23 cellular contexts compared by ENCODE assay signal in the genomic region with DNA sequence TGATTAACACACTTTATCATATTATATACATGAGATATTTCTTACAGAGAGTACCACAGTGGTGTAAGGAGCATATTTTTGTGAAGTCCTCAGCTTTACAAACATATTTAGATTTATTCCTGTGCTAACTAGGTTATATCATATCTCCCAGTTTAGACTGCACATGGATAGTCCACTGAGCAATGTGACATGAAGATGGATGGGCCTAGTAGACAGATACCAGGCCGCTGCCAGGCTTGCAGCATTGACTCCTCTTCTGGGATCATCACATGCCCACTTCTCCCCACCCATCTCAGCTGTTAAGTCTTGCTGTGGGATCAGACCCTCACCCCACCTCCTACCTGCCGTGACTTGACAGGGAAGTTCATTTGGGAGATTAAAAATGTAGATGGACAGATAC.
A peak's percentile ranks its signal among the peaks of the same experiment; 100 is the strongest.
DNase-seq lines count a peak whose midpoint lies in the region; ATAC-seq and TF ChIP-seq lines count a peak whose summit lies in the region.
"Had no signal": no experiment of that assay in that cellular context is flagged by ENCODE, and none has a peak within 500 bp of the region (broad histone marks: within the 10 kb centered on the region; RNA-seq: fewer than 3 reads in every experiment).

No MANE protein-coding gene starts in this region.

- in situ Hi-C loops in IMR-90 (cut with MboI; ENCODE audit: low sequenced_read_pairs) = loop anchor here (25.0 kb wide), 1 partner anchor 544 kb away; no protein-coding TSS in a partner anchor

- no peak overlapping the region for H3K4me2 ChIP-seq in IMR-90 (ENCODE audit: low read depth, low read length)
- no peak overlapping the region for H3K4me2 ChIP-seq in mesenchymal stem cell (ENCODE audit: low read length, poor library complexity, severe bottlenecking)
- H3K4me2 ChIP-seq: BLaER1 had no signal

- H4K8ac ChIP-seq in IMR-90 (ENCODE audit: low read depth in 2 of 2, low read length in 2 of 2) (no peak overlapping the region), mesenchymal stem cell (ENCODE audit: low read length) (peak overlapping the region; percentile 23)

- H4K91ac ChIP-seq in IMR-90 (ENCODE audit: insufficient read depth, low read depth, low read length) = no peak overlapping the region
- H4K91ac ChIP-seq in mesenchymal stem cell (ENCODE audit: low read length) = no peak overlapping the region

- no CpG with 5 or more reads among the region's 2 CpGs for WGBS in IMR-90 (ENCODE audit: extremely low coverage in 2 of 2, insufficient read length in 1 of 2), 2 experiments
- 100% methylated on average over 1 of the region's 2 CpGs for WGBS in mesenchymal stem cell
- WGBS in psoas muscle, 3 donors = 64 to 91% (median 74%) methylated on average over 2 of the region's 2 CpGs

- peaks cover 6% of the 10 kb centered on the region; the same call in 1 of the 2 replicates for H3K9me1 ChIP-seq in IMR-90 (ENCODE audit: insufficient read depth, low read length)

- H3K56ac ChIP-seq in IMR-90 (ENCODE audit: extremely low read depth, insufficient read depth, low read length) = no peak overlapping the region

- H3K79me1 ChIP-seq in IMR-90 (ENCODE audit: low read depth in 1 of 2, low read length in 2 of 2) (peaks cover 0 to 10% of the 10 kb centered on the region in 2 experiments; a peak in 1 of 4 replicates), mesenchymal stem cell (replicated peaks; ENCODE audit: low read length, poor library complexity, severe bottlenecking) (peaks cover 14% of the 10 kb centered on the region)

- no peak for DNase-seq in IMR-90
- no peak for DNase-seq in mesenchymal stem cell
- no peak for DNase-seq in psoas muscle
- DNase-seq in activated CD4-positive, alpha-beta T cell treated with anti-CD3 and anti-CD28 coated beads for 48 hours = no peak
- no peak for DNase-seq in NCI-H1417 (lab: John Stamatoyannopoulos, UW)
- DNase-seq in HuH-7.5 (ENCODE audit: low spot score) = no peak
- DNase-seq: 8988T; ACHN; BE2C; C1 segment of cervical spinal cord; CD4-positive, alpha-beta memory T cell; CD4-positive, CD25-positive, alpha-beta regulatory T cell; CD8-positive, alpha-beta memory T cell; COR-L47; DMS 273 treated with DMSO at 0.1 percent for 48 hours; DMS153; DMS53; DMS79; DND-41; EL; GDM1 had no signal

- dilution Hi-C loops in IMR-90 (cut with HindIII; ENCODE audit: low sequenced_read_pairs, unreplicated experiment) = no loop called here

- TF ChIP-seq RAD21 in IMR-90 (IDR thresholded peaks at IDR 0.05; ENCODE audit: low read length) = no peak

- H2BK120ac ChIP-seq in IMR-90 (ENCODE audit: low read depth, low read length) (no peak overlapping the region), mesenchymal stem cell (ENCODE audit: low read depth, low read length) (no peak overlapping the region)

- H3K23ac ChIP-seq in IMR-90 (ENCODE audit: low read depth, low read length) (no peak overlapping the region), mesenchymal stem cell (ENCODE audit: low read length in 2 of 2) (no peak overlapping the region)

- H2BK15ac ChIP-seq in IMR-90 (ENCODE audit: low read depth, low read length) = peak overlapping the region; percentile 41; the same call in 2 of the 3 replicates
- H2BK15ac ChIP-seq in mesenchymal stem cell (ENCODE audit: low read depth, poor library complexity, severe bottlenecking) = no peak overlapping the region

- H2BK5ac ChIP-seq in IMR-90 (ENCODE audit: low read depth, low read length, poor library complexity, severe bottlenecking) = no peak overlapping the region
- H2BK5ac ChIP-seq in mesenchymal stem cell (ENCODE audit: low read depth, low read length, poor library complexity, severe bottlenecking) = no peak overlapping the region

- H3K9me3 ChIP-seq in IMR-90 (ENCODE audit: control insufficient read depth, insufficient read depth, low read length) (no peaks in the 10 kb centered on the region), mesenchymal stem cell (ENCODE audit: control insufficient read depth, low read length) (no peaks in the 10 kb centered on the region), psoas muscle (no peaks in the 10 kb centered on the region)
- H3K9me3 ChIP-seq: BE2C, BLaER1 had no signal

- H3K36me3 ChIP-seq in IMR-90 (ENCODE audit: control insufficient read depth, insufficient read depth, low read length) = no peaks in the 10 kb centered on the region
- H3K36me3 ChIP-seq in mesenchymal stem cell (ENCODE audit: control insufficient read depth in 1 of 2, insufficient read depth in 2 of 2, low read depth in 1 of 2, low read length in 2 of 2) = no peaks in the 10 kb centered on the region
- no peaks in the 10 kb centered on the region for H3K36me3 ChIP-seq in psoas muscle (ENCODE audit: insufficient read depth in 1 of 2, low read depth in 1 of 2)
- H3K36me3 ChIP-seq: BE2C, BLaER1 had no signal

- intact Hi-C loops in IMR-90 (cut with micrococcal nuclease) = no loop called here
- intact Hi-C loops in psoas muscle (cut with DNase I) = no loop called here

- H3K27me3 ChIP-seq in IMR-90 (ENCODE audit: control insufficient read depth, insufficient read depth, low read length) = no peaks in the 10 kb centered on the region
- H3K27me3 ChIP-seq in mesenchymal stem cell (ENCODE audit: control insufficient read depth in 1 of 2, insufficient read depth in 1 of 2, low read length in 2 of 2) = no peaks in the 10 kb centered on the region
- H3K27me3 ChIP-seq in psoas muscle (ENCODE audit: insufficient read depth in 3 of 3, low read length in 2 of 3) = no peaks in the 10 kb centered on the region
- H3K27me3 ChIP-seq: BE2C, BLaER1 had no signal

- H3K27ac ChIP-seq in IMR-90 (ENCODE audit: insufficient read depth, low read length) = no peak overlapping the region
- H3K27ac ChIP-seq in mesenchymal stem cell (ENCODE audit: low read length, poor library complexity, severe bottlenecking) = no peak overlapping the region
- H3K27ac ChIP-seq in psoas muscle = no peak overlapping the region
- H3K27ac ChIP-seq: BLaER1 had no signal

- H3K4me3 ChIP-seq in IMR-90 (ENCODE audit: insufficient read depth, low read depth, low read length) (no peak overlapping the region), mesenchymal stem cell (ENCODE audit: insufficient read depth in 1 of 2, low read depth in 1 of 2, low read length in 2 of 2) (no peak overlapping the region), psoas muscle (no peak overlapping the region)
- H3K4me3 ChIP-seq: BLaER1, GM12878 had no signal

- CTCF ChIA-PET in IMR-90 (lab: Yijun Ruan, JAX) = no interaction called here

- H3K4me1 ChIP-seq in IMR-90 (ENCODE audit: control insufficient read depth, insufficient read depth, low read length) (peaks cover 4% of the 10 kb centered on the region), mesenchymal stem cell (ENCODE audit: control insufficient read depth, insufficient read depth, low read depth, low read length) (no peaks in the 10 kb centered on the region), psoas muscle (no peaks in the 10 kb centered on the region)
- H3K4me1 ChIP-seq: BLaER1 had no signal

- H4K5ac ChIP-seq in IMR-90 (ENCODE audit: low read depth, low read length) = no peak overlapping the region

- POLR2A ChIA-PET in IMR-90 (lab: Charles Lee; ENCODE audit: unreplicated experiment) = no interaction called here

- TF ChIP-seq CTCF in IMR-90 (conservative IDR thresholded peaks at IDR 0.05; ENCODE audit: low read depth, low read length) = no peak
- TF ChIP-seq CTCF in psoas muscle (IDR thresholded peaks at IDR 0.05) = no peak

- H2AK5ac ChIP-seq in IMR-90 (ENCODE audit: low read depth, low read length) = no peak overlapping the region; the same call in 1 of the 2 replicates
- H2AK5ac ChIP-seq in mesenchymal stem cell (ENCODE audit: low read length, severe bottlenecking) = no peak overlapping the region

- peak overlapping the region; percentile 68; the same call in 1 of the 2 replicates for H2BK20ac ChIP-seq in IMR-90 (ENCODE audit: low read depth, low read length)

- H2BK12ac ChIP-seq in mesenchymal stem cell (ENCODE audit: low read length in 2 of 2) = peak overlapping the region in 1 of 2 experiments; percentile 27

- BruUV-seq in IMR-90 (replicated peaks; lab: Mats Ljungman, UMichigan) = no TSS peak

- H4K20me1 ChIP-seq in IMR-90 (ENCODE audit: insufficient read depth, low read length) = no peaks in the 10 kb centered on the region
- H4K20me1 ChIP-seq: BLaER1 had no signal

- no peak for ATAC-seq in IMR-90 (ENCODE audit: low read depth)
- ATAC-seq in psoas muscle = peak; percentile 48 to 87 (median 64)
- ATAC-seq: GM12878 had no signal

- H3K14ac ChIP-seq in IMR-90 (replicated peaks; ENCODE audit: low read depth, low read length) (no peak overlapping the region), mesenchymal stem cell (ENCODE audit: low read length in 2 of 2) (no peak overlapping the region)

- no peak for TF ChIP-seq POLR2A in IMR-90 (IDR thresholded peaks at IDR 0.05; ENCODE audit: low read depth, low read length)

- H3K18ac ChIP-seq in IMR-90 (ENCODE audit: low read depth, low read length) = no peak overlapping the region
- H3K18ac ChIP-seq in mesenchymal stem cell (ENCODE audit: low read depth in 1 of 2, low read length in 2 of 2) = no peak overlapping the region

- H2AK9ac ChIP-seq in IMR-90 (replicated peaks; ENCODE audit: low read depth, low read length, poor library complexity) = no peak overlapping the region

- H3K4ac ChIP-seq in IMR-90 (ENCODE audit: low read depth, low read length) (no peak overlapping the region), mesenchymal stem cell (ENCODE audit: low read depth in 1 of 2, low read length in 2 of 2) (no peak overlapping the region)

- H3K9ac ChIP-seq in IMR-90 (ENCODE audit: low read depth, low read length) (no peak overlapping the region), mesenchymal stem cell (ENCODE audit: low read length) (no peak overlapping the region)
- H3K9ac ChIP-seq: BLaER1 had no signal

- no peak overlapping the region for H2AFZ ChIP-seq in IMR-90 (replicated peaks; ENCODE audit: low read length, poor library complexity)
- no peak overlapping the region for H2AFZ ChIP-seq in mesenchymal stem cell (ENCODE audit: low read depth, low read length)

TF ChIP-seq in IMR-90, 13 proteins besides CTCF, POLR2A, EP300 and RAD21 (continues in another document):
- TF ChIP-seq RCOR1 (IDR thresholded peaks at IDR 0.05; ENCODE audit: insufficient replicate concordance, low read length) (no peak), RFX5 (IDR thresholded peaks at IDR 0.05; ENCODE audit: low read depth, low read length) (no peak), MAFK (IDR thresholded peaks at IDR 0.05; ENCODE audit: low read depth, low read length) (no peak), CEBPB (IDR thresholded peaks at IDR 0.05; ENCODE audit: low read depth, low read length) (no peak), SMC3 (IDR thresholded peaks at IDR 0.05; ENCODE audit: low read depth, low read length) (no peak), MAZ (IDR thresholded peaks at IDR 0.05; ENCODE audit: borderline replicate concordance, low read depth, low read length) (no peak)
- TF ChIP-seq, protein P1, sequence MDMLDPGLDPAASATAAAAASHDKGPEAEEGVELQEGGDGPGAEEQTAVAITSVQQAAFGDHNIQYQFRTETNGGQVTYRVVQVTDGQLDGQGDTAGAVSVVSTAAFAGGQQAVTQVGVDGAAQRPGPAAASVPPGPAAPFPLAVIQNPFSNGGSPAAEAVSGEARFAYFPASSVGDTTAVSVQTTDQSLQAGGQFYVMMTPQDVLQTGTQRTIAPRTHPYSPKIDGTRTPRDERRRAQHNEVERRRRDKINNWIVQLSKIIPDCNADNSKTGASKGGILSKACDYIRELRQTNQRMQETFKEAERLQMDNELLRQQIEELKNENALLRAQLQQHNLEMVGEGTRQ (IDR thresholded peaks at IDR 0.05; ENCODE audit: low read depth, low read length) = no peak
